ENCODE assay signal across 22 cellular contexts in the genomic region with DNA sequence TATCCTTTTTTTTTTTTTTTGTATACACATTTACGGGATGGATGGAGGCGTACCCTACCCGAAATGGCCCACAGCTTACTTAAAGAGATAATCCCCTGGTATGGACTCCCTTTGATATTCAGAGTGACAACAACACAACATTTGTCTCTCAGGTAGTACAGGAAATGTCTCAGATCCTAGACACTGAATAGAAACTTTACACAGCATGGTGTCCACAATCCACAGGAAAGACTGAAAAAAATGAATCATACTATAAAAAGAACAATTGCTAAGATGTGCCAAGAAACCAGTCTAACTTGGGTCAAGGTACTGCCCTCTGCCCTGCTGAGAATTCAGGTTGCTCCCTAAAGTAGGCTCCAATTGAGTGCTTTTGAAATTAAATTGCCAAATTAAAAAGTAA.
DNase-seq lines count a peak whose midpoint lies in the region; ATAC-seq and TF ChIP-seq lines count a peak whose summit lies in the region.
"Had no signal": no experiment of that assay in that cellular context is flagged by ENCODE, and none has a peak within 500 bp of the region (broad histone marks: within the 10 kb centered on the region; RNA-seq: fewer than 3 reads in every experiment).

No MANE protein-coding gene starts in this region.

- 43% methylated on average over 3 of the region's 3 CpGs for WGBS in mammary epithelial cell (ENCODE audit: low coverage, missing lambda C conversion rate)

- intact Hi-C loops in mammary epithelial cell (cut with micrococcal nuclease): no loop called here

- in situ Hi-C loops in mammary epithelial cell (cut with MboI; ENCODE audit: low sequenced_read_pairs in 2 of 2): no loop called here

- H3K9me3 ChIP-seq in mammary epithelial cell (replicated peaks; ENCODE audit: insufficient read depth, low read length): no peaks in the 10 kb centered on the region
- H3K9me3 ChIP-seq: A549, BE2C had no signal

- no peak overlapping the region for H3K4me3 ChIP-seq in mammary epithelial cell (replicated peaks in 1 of 3; ENCODE audit: insufficient read depth in 1 of 3, low read depth in 2 of 3, low read length in 3 of 3)
- H3K4me3 ChIP-seq: A549; BLaER1 treated with 17β-estradiol and CSF1 and Interleukin-3, amounts not matched to agents 10 nM and 100 nM; GM12878; HAP-1 had no signal

- H4K20me1 ChIP-seq in mammary epithelial cell (ENCODE audit: insufficient read depth, low read length): no peaks in the 10 kb centered on the region
- H4K20me1 ChIP-seq: BLaER1 treated with 17β-estradiol and CSF1 and Interleukin-3, amounts not matched to agents 10 nM and 100 nM had no signal

- H3K36me3 ChIP-seq in mammary epithelial cell (ENCODE audit: insufficient read depth, low read length): no peaks in the 10 kb centered on the region
- H3K36me3 ChIP-seq: BE2C; BLaER1 treated with 17β-estradiol and CSF1 and Interleukin-3, amounts not matched to agents 10 nM and 100 nM; HAP-1 had no signal

- H3K79me2 ChIP-seq in mammary epithelial cell (ENCODE audit: insufficient read depth, low read length): no peaks in the 10 kb centered on the region

- H3K27ac ChIP-seq in mammary epithelial cell (ENCODE audit: insufficient read depth, low read depth, low read length): no peak overlapping the region
- H3K27ac ChIP-seq: A549; BLaER1 treated with 17β-estradiol and CSF1 and Interleukin-3, amounts not matched to agents 10 nM and 100 nM had no signal

- no peaks in the 10 kb centered on the region for H3K4me1 ChIP-seq in mammary epithelial cell (ENCODE audit: insufficient read depth, low read length)
- H3K4me1 ChIP-seq: A549; BE2C; BLaER1 treated with 17β-estradiol and CSF1 and Interleukin-3, amounts not matched to agents 10 nM and 100 nM had no signal

- no peak overlapping the region for H3K4me2 ChIP-seq in mammary epithelial cell (ENCODE audit: insufficient read depth, low read depth, low read length)
- H3K4me2 ChIP-seq: A549; BLaER1 treated with 17β-estradiol and CSF1 and Interleukin-3, amounts not matched to agents 10 nM and 100 nM had no signal

- no peak overlapping the region for H2AFZ ChIP-seq in mammary epithelial cell (ENCODE audit: low read depth, low read length)

- TF ChIP-seq CTCF in mammary epithelial cell (conservative IDR thresholded peaks at IDR 0.05 in 1 of 2, IDR thresholded peaks at IDR 0.05 in 1 of 2; ENCODE audit: extremely low read depth in 1 of 2, insufficient read depth in 1 of 2, low read depth in 1 of 2, low read length in 2 of 2): no peak

- H3K27me3 ChIP-seq in mammary epithelial cell (ENCODE audit: insufficient read depth, low read length): no peaks in the 10 kb centered on the region
- H3K27me3 ChIP-seq: BE2C; BLaER1 treated with 17β-estradiol and CSF1 and Interleukin-3, amounts not matched to agents 10 nM and 100 nM had no signal

- dilution Hi-C loops in mammary epithelial cell (cut with HindIII; ENCODE audit: low sequenced_read_pairs): no loop called here

- H3K9ac ChIP-seq in mammary epithelial cell (ENCODE audit: insufficient read depth, low read length): no peak overlapping the region
- H3K9ac ChIP-seq: BLaER1 treated with 17β-estradiol and CSF1 and Interleukin-3, amounts not matched to agents 10 nM and 100 nM had no signal

- DNase-seq in HT1080 (ENCODE audit: low read depth): peak; percentile 52
- peak; percentile 14 for DNase-seq in mammary epithelial cell
- DNase-seq in retina: no peak
- DNase-seq in kidney tubule cell (ENCODE audit: low spot score): no peak
- DNase-seq: 8988T; ACHN; AML-193; BE2C; CD4-positive, alpha-beta T cell; CD8-positive, alpha-beta memory T cell; DMS 273 treated with DMSO at 0.1 percent for 48 hours; DMS79; EL; GDM1; GOT3; HFFc6 had no signal

- CTCF ChIA-PET in mammary epithelial cell (lab: Charles Lee; ENCODE audit: low non-redundant PET): no interaction called here

- no TSS peak for BruUV-seq in mammary epithelial cell (replicated peaks; lab: Mats Ljungman, UMichigan)

- ATAC-seq in esophagus mucosa (peak; percentile 36), GM21367 (IDR thresholded peaks at IDR 0.05; ENCODE audit: unreplicated experiment) (no peak)
- ATAC-seq: A549, GM12878 had no signal

Comparison
In these comparisons a context has a peak if more than half of its experiments do, and no peak if none do; other contexts are left out.
1. DNase-seq: peak in HT1080 (single experiment) and mammary epithelial cell (single experiment); none in retina (single experiment) and kidney tubule cell (single experiment).